In the genomic region with DNA sequence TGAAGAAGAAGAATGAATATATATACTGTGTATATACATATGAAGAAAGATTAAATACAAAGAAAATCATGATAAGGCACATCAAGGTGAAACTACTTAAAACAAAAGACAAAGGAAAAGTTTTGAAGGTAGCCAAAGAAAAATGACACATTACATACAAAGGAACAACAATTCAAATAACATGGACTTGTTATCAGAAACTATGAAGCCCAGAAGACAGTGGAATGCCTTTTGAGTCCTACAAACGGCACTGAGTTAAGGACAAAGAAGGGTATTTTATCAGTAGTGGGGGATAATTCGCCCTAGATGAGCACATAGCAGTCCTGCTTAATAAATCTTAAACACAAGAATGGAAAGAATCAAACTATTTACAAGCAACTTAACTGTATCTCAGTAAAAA, we compare ENCODE assay signal across 34 cellular contexts.
"Had no signal": no experiment of that assay in that cellular context is flagged by ENCODE, and none has a peak within 500 bp of the region (broad histone marks: within the 10 kb centered on the region; RNA-seq: fewer than 3 reads in every experiment).

No MANE protein-coding gene starts in this region.

- H3K27me3 ChIP-seq: MG63 had no signal

- H3K9me3 ChIP-seq: MG63 had no signal

- H3K4me2 ChIP-seq: KMS-11 had no signal

- H3K9ac ChIP-seq: KMS-11 had no signal

- DNase-seq: Karpas-422, Kasumi-1, KG1, MG63, MM.1S, MV-4-11, NCI-H1048, NCI-H1092, NCI-H1092 treated with DMSO at 0.1 percent for 48 hours, NCI-H1105, NCI-H1105 treated with DMSO at 0.1 percent for 48 hours, NCI-H1417, NCI-H1417 treated with DMSO at 0.1 percent for 48 hours, NCI-H1436, NCI-H1436 treated with DMSO at 0.1 percent for 48 hours, NCI-H146, NCI-H1694, NCI-H1694 treated with DMSO at 0.1 percent for 48 hours, NCI-H187, NCI-H187 treated with DMSO at 0.1 percent for 48 hours, NCI-H1930, NCI-H2029, NCI-H2029 treated with DMSO at 0.1 percent for 48 hours, NCI-H2081, NCI-H2081 treated with DMSO at 0.1 percent for 48 hours, NCI-H2107, NCI-H2171, NCI-H2171 treated with DMSO at 0.1 percent for 48 hours, NCI-H2227 treated with DMSO at 0.1 percent for 48 hours, NCI-H226, NCI-H345, NCI-H446, NCI-H446 treated with DMSO at 0.1 percent for 48 hours had no signal

- H3K4me3 ChIP-seq: MG63 had no signal

- H3K27ac ChIP-seq: KMS-11 had no signal

- H3K36me3 ChIP-seq: MG63 had no signal
